In the genomic region with DNA sequence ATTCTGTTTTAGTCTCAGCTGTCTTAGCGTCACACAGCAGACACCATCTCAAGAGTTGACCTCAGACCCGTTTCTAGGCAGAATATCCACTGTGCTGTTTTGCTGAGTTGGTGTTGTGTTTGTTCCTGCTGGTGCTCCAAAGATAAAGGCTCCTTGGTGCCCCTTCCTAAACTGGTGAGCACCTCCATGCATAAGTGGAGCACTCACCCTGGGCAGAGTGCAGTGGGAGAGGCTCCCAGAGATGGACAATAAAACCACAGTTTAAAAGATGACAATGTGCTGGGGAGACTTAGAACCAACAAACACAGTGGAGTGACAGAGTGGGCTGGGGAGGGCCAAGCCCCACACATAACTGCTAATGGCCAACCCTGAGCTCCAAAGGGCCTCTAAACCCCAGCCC, we compare ENCODE assay signal across 33 cellular contexts.
"Had no signal": no experiment of that assay in that cellular context is flagged by ENCODE, and none has a peak within 500 bp of the region (broad histone marks: within the 10 kb centered on the region; RNA-seq: fewer than 3 reads in every experiment).

No MANE protein-coding gene starts in this region.

- FAIRE-seq: astrocyte, TTC549 had no signal

- H3K27me3 Mint-ChIP-seq: activated CD8-positive, alpha-beta T cell treated with anti-CD3 and anti-CD28 coated beads for 36 hours had no signal

- H3K9ac ChIP-seq: SK-N-SH had no signal

- H3K27ac Mint-ChIP-seq: activated CD4-positive, alpha-beta T cell treated with anti-CD3 and anti-CD28 coated beads, Interleukin-2, amount 10 ng/mL, durations not matched to agents 24 days and 14 days; activated CD8-positive, alpha-beta T cell treated with anti-CD3 and anti-CD28 coated beads for 36 hours; activated naive CD8-positive, alpha-beta T cell treated with anti-CD3 and anti-CD28 coated beads for 36 hours; activated T-cell treated with anti-CD3 and anti-CD28 coated beads, Interleukin-2, amount 50 U/mL, for 72 hours; activated T-helper 17 cell treated with anti-CD3 and anti-CD28 coated beads, Interleukin-2, amount 50 U/mL, for 72 hours; T-helper 1 cell treated with Interleukin-12 subunit alpha and Interleukin-12 subunit beta and Interleukin-4 antibody, amounts not matched to agents 30 μg/mL and 1 μg/mL, for 36 hours; T-helper 2 cell treated with Interferon-gamma antibody and Interleukin-4, amounts not matched to agents 5 μg/mL and 100 μg/mL, for 36 hours had no signal

- H3K27ac ChIP-seq: body of pancreas, breast epithelium, Peyer's patch, SJSA1 had no signal

- H3K4me3 Mint-ChIP-seq: activated CD4-positive, alpha-beta T cell treated with anti-CD3 and anti-CD28 coated beads, Interleukin-2, amount 10 ng/mL, durations not matched to agents 24 days and 14 days; activated CD8-positive, alpha-beta T cell treated with anti-CD3 and anti-CD28 coated beads for 36 hours; activated naive CD8-positive, alpha-beta T cell treated with anti-CD3 and anti-CD28 coated beads for 36 hours; activated T-cell treated with anti-CD3 and anti-CD28 coated beads, Interleukin-2, amount 50 U/mL, for 72 hours; activated T-helper 17 cell treated with anti-CD3 and anti-CD28 coated beads, Interleukin-2, amount 50 U/mL, for 72 hours; T-helper 1 cell treated with Interleukin-12 subunit alpha and Interleukin-12 subunit beta and Interleukin-4 antibody, amounts not matched to agents 30 μg/mL and 1 μg/mL, for 36 hours; T-helper 2 cell treated with Interferon-gamma antibody and Interleukin-4, amounts not matched to agents 5 μg/mL and 100 μg/mL, for 36 hours had no signal

- H3K36me3 ChIP-seq: breast epithelium, Peyer's patch, SJSA1 had no signal

- H3K27me3 ChIP-seq: body of pancreas, breast epithelium, Peyer's patch, SJSA1 had no signal

- H3K4me2 ChIP-seq: SK-N-SH had no signal

- DNase-seq: activated CD4-positive, alpha-beta T cell treated with anti-CD3 and anti-CD28 coated beads, Interleukin-2, amount 10 ng/mL, durations not matched to agents 24 days and 14 days; activated CD4-positive, alpha-beta T cell treated with anti-CD3 and anti-CD28 coated beads, Interleukin-2, amount 50 U/mL, for 4 hours; activated CD8-positive, alpha-beta T cell treated with anti-CD3 and anti-CD28 coated beads for 36 hours; activated effector memory CD4-positive, alpha-beta T cell treated with anti-CD3 and anti-CD28 coated beads, Interleukin-2, amount 50 U/mL, for 16 hours; activated naive CD4-positive, alpha-beta T cell; activated naive CD4-positive, alpha-beta T cell treated with anti-CD3 and anti-CD28 coated beads, Interleukin-2, amount 50 U/mL, for 16 hours; activated naive CD8-positive, alpha-beta T cell treated with anti-CD3 and anti-CD28 coated beads for 36 hours; activated T-cell treated with anti-CD3 and anti-CD28 coated beads, Interleukin-2, amount 50 U/mL, for 1 hour; activated T-cell treated with anti-CD3 and anti-CD28 coated beads, Interleukin-2, amount 50 U/mL, for 72 hours; amygdala; body of pancreas; cerebellar nuclear complex; Karpas-422; NCI-H1048; NCI-H1105 treated with DMSO at 0.1 percent for 48 hours; NCI-H1436; NCI-H1694 treated with DMSO at 0.1 percent for 48 hours; NCI-H2029; NCI-H510A; NCI-H748 treated with DMSO at 0.1 percent for 48 hours; NK-92 treated with Interleukin-12 subunit alpha and Interleukin-12 subunit beta, amount 100 ng/mL, for 24 hours; PC-3; Peyer's patch; RPMI8226; SHP77 treated with DMSO at 0.1 percent for 48 hours; SK-N-SH had no signal

- ATAC-seq: activated CD8-positive, alpha-beta T cell treated with anti-CD3 and anti-CD28 coated beads for 36 hours; activated T-cell treated with anti-CD3 and anti-CD28 coated beads, Interleukin-2, amount 50 U/mL, for 72 hours; activated T-helper 17 cell treated with anti-CD3 and anti-CD28 coated beads, Interleukin-2, amount 50 U/mL, for 72 hours; body of pancreas; PC-3 had no signal

- H3K36me3 Mint-ChIP-seq: activated naive CD8-positive, alpha-beta T cell treated with anti-CD3 and anti-CD28 coated beads for 36 hours had no signal

- H3K9me3 ChIP-seq: body of pancreas, breast epithelium, Peyer's patch, SJSA1, SK-N-SH had no signal

- H3K4me1 Mint-ChIP-seq: activated T-helper 17 cell treated with anti-CD3 and anti-CD28 coated beads, Interleukin-2, amount 50 U/mL, for 72 hours had no signal

- H3K9me3 Mint-ChIP-seq: activated CD4-positive, alpha-beta T cell treated with anti-CD3 and anti-CD28 coated beads, Interleukin-2, amount 10 ng/mL, durations not matched to agents 24 days and 14 days; activated CD8-positive, alpha-beta T cell treated with anti-CD3 and anti-CD28 coated beads for 36 hours; activated naive CD8-positive, alpha-beta T cell treated with anti-CD3 and anti-CD28 coated beads for 36 hours; activated T-cell treated with anti-CD3 and anti-CD28 coated beads, Interleukin-2, amount 50 U/mL, for 72 hours; activated T-helper 17 cell treated with anti-CD3 and anti-CD28 coated beads, Interleukin-2, amount 50 U/mL, for 72 hours; T-helper 1 cell treated with Interleukin-12 subunit alpha and Interleukin-12 subunit beta and Interleukin-4 antibody, amounts not matched to agents 30 μg/mL and 1 μg/mL, for 36 hours; T-helper 2 cell treated with Interferon-gamma antibody and Interleukin-4, amounts not matched to agents 5 μg/mL and 100 μg/mL, for 36 hours had no signal

- H3K4me1 ChIP-seq: breast epithelium, SJSA1 had no signal

- H3K4me3 ChIP-seq: body of pancreas, breast epithelium, Peyer's patch, SJSA1 had no signal
